Comparison of ENCODE assay signal across 8 cellular contexts in genomic region chr7:56051339-56052191, GRCh38. TPM values are rescaled to one million over a fixed set of nuclear protein-coding genes. Genes with fewer than 3 reads are reported as not detected.
DNase-seq lines count a peak whose midpoint lies in the region; ATAC-seq, FAIRE-seq and TF ChIP-seq lines count a peak whose summit lies in the region.

TSS of gene CCT6A (plus strand) at chr7:56051765. CDS start at chr7:56051849, 84 bp downstream.
TSS of gene PSPH (minus strand) at chr7:56051444. CDS start at chr7:56021212, 30,232 bp downstream.

- peak within 1 kb of the TSS; percentile 94 for H3K4ac ChIP-seq in H1 (replicated peaks; ENCODE audit: insufficient read length, low read depth, low read length)
- H3K4ac ChIP-seq in mesendoderm (ENCODE audit: low read depth, low read length) = peak within 1 kb of the TSS; percentile 100

- peak within 1 kb of the TSS; percentile 74 for H3K14ac ChIP-seq in H1 (ENCODE audit: insufficient read length)

- H3K27me3 ChIP-seq in H1 (replicated peaks in 1 of 4; ENCODE audit: control insufficient read depth in 3 of 4, extremely low read depth in 1 of 4, insufficient read depth in 3 of 4, low read length in 3 of 4) (no peaks in the 10 kb centered on the region), mesendoderm (ENCODE audit: insufficient read depth, low read length, poor library complexity) (no peaks in the 10 kb centered on the region)

- H2BK120ac ChIP-seq in H1 (replicated peaks; ENCODE audit: low read depth, low read length) = no peak within 1 kb of the TSS
- H2BK120ac ChIP-seq in mesendoderm (ENCODE audit: low read depth, low read length) = peak within 1 kb of the TSS; percentile 88

- H3K18ac ChIP-seq in H1 (ENCODE audit: extremely low read depth, low read length) (peak within 1 kb of the TSS; percentile 98), mesendoderm (ENCODE audit: low read length) (peak within 1 kb of the TSS; percentile 98)

- POLR2A ChIA-PET in H1 (lab: Charles Lee; ENCODE audit: partially characterized antibody) = interaction anchor here (0.6 to 44.4 kb wide), 17 partner anchors 8 to 882 kb away, joined by 3 to 869 read pairs (median 4); partner anchors contain the start of genes CHCHD2, NIPSNAP2, PHKG1 and SUMF2

- no peak within 1 kb of the TSS for H2BK20ac ChIP-seq in H1 (ENCODE audit: low read length)

- 2% methylated on average over 90 of the region's 97 CpGs; no CpG with 5 or more reads in 1 of the 2 experiments for WGBS in H1 (ENCODE audit: extremely low coverage in 1 of 2, insufficient coverage in 1 of 2, insufficient read length in 1 of 2, insufficient replicate concordance in 2 of 2, low coverage in 1 of 2, low lambda C conversion rate in 2 of 2, missing lambda C conversion rate in 1 of 2), 2 experiments
- WGBS in mesendoderm (ENCODE audit: extremely low coverage, insufficient coverage, low lambda C conversion rate) = no CpG with 5 or more reads among the region's 97 CpGs

- H3K79me2 ChIP-seq in H1 (ENCODE audit: control insufficient read depth in 1 of 2, insufficient read depth in 2 of 2, low read length in 2 of 2) = peaks cover 7 to 61% of the 10 kb centered on the region in 2 experiments
- H3K79me2 ChIP-seq in mesendoderm (ENCODE audit: control insufficient read depth, insufficient read depth, low read length) = peaks cover 40% of the 10 kb centered on the region

- FAIRE-seq in HTR-8/SVneo (lab: Jason Lieb, UNC) (peak; percentile 55), H1 (lab: Jason Lieb, UNC) (no peak)

- H3K9ac ChIP-seq in H1 (replicated peaks in 1 of 4; ENCODE audit: extremely low read depth in 1 of 4, low read depth in 3 of 4, low read length in 3 of 4) (peak within 1 kb of the TSS; percentile 98 to 99 (median 98)), mesendoderm (ENCODE audit: low read length) (peak within 1 kb of the TSS; percentile 99)

- peaks cover 18 to 41% (median 31%) of the 10 kb centered on the region in 4 experiments for H3K36me3 ChIP-seq in H1 (ENCODE audit: control insufficient read depth in 2 of 4, insufficient read depth in 4 of 4, low read length in 3 of 4)
- peaks cover 2% of the 10 kb centered on the region for H3K36me3 ChIP-seq in mesendoderm (ENCODE audit: control insufficient read depth, insufficient read depth, low read length)

- DNase-seq in COLO829 (ENCODE audit: low spot score) = peak; percentile 94
- DNase-seq in HTR-8/SVneo (ENCODE audit: insufficient read length, low spot score) = peak; percentile 92
- peak; percentile 88 for DNase-seq in NOMO-1 treated with dmso at 0.1 percent for 144 hours (lab: John Stamatoyannopoulos, UW; ENCODE audit: unreplicated experiment)
- DNase-seq in activated CD8-positive, alpha-beta memory T cell treated with anti-CD3 and anti-CD28 coated beads for 48 hours (ENCODE audit: low read depth in 2 of 3, low spot score in 2 of 3) = peak; percentile 76 to 93 (median 77)
- peak; percentile 95 to 96 for DNase-seq in H1 (ENCODE audit: low read depth in 1 of 2, low spot score in 2 of 2)
- DNase-seq in mesendoderm = peak; percentile 99
- peak; percentile 73 for DNase-seq in stimulated activated CD8-positive, alpha-beta memory T cell treated with anti-CD3 and anti-CD28 coated beads, Interleukin-15, amount 100 ng/mL, for 1 hour (ENCODE audit: low read depth)

- peaks cover 0 to 3% of the 10 kb centered on the region in 2 experiments for H4K20me1 ChIP-seq in H1 (replicated peaks in 1 of 2; ENCODE audit: control insufficient read depth in 1 of 2, insufficient read depth in 2 of 2, low read length in 2 of 2)

- peak within 1 kb of the TSS; percentile 98 for H4K91ac ChIP-seq in H1 (replicated peaks; ENCODE audit: insufficient read length, low read length)

- no peak for TF ChIP-seq RAD21 in H1 (IDR thresholded peaks at IDR 0.05 in 1 of 2, conservative IDR thresholded peaks at IDR 0.05 in 1 of 2; ENCODE audit: low read depth in 2 of 2, low read length in 2 of 2)

- H3K9me3 ChIP-seq in H1 (ENCODE audit: insufficient read depth in 2 of 2, low read depth in 1 of 2, low read length in 1 of 2) = no peaks in the 10 kb centered on the region

- 0 out of 2 replicates have a peak within 1 kb of the TSS, but pooled peaks have one; percentile 60 for H2BK12ac ChIP-seq in H1 (ENCODE audit: low read depth, low read length)

- no peak for TF ChIP-seq CTCF in H1 (IDR thresholded peaks at IDR 0.05; ENCODE audit: control extremely low read depth in 1 of 3, insufficient read depth in 1 of 3, low read depth in 1 of 3, low read length in 3 of 3)

- H2BK15ac ChIP-seq in H1 (ENCODE audit: low read length) (no peak within 1 kb of the TSS), mesendoderm (replicated peaks; ENCODE audit: low read depth) (no peak within 1 kb of the TSS)

- H3K4me3 ChIP-seq in H1 (ENCODE audit: extremely low read depth in 1 of 4, insufficient read depth in 2 of 4, low read depth in 3 of 4, low read length in 4 of 4) (peak within 1 kb of the TSS; percentile 74 to 100 (median 92)), mesendoderm (ENCODE audit: low read length) (peak within 1 kb of the TSS; percentile 99)

- peak within 1 kb of the TSS; percentile 97 for H4K5ac ChIP-seq in H1 (ENCODE audit: insufficient read length, low read depth, low read length)
- no peak within 1 kb of the TSS for H4K5ac ChIP-seq in mesendoderm (ENCODE audit: low read length)

- H3K79me1 ChIP-seq in H1 (ENCODE audit: low read depth, low read length) = peaks cover 2% of the 10 kb centered on the region; the same call in 1 of the 2 replicates
- H3K79me1 ChIP-seq in mesendoderm (ENCODE audit: low read length) = no peaks in the 10 kb centered on the region

- H3K4me1 ChIP-seq in H1 (replicated peaks in 1 of 4; ENCODE audit: control insufficient read depth in 3 of 4, insufficient read depth in 4 of 4, low read length in 3 of 4) = peaks cover 0 to 11% (median 1%) of the 10 kb centered on the region in 4 experiments; a peak in 6 of 7 replicates
- H3K4me1 ChIP-seq in mesendoderm (ENCODE audit: control insufficient read depth, low read depth, low read length) = peaks cover 4% of the 10 kb centered on the region

- H3K27ac ChIP-seq in H1 (ENCODE audit: low read depth, low read length) = peak within 1 kb of the TSS; percentile 96
- H3K27ac ChIP-seq in mesendoderm (ENCODE audit: low read depth, low read length) = peak within 1 kb of the TSS; percentile 95

- peak; percentile 85 to 99 for TF ChIP-seq POLR2A in H1 (IDR thresholded peaks at IDR 0.05; ENCODE audit: control extremely low read depth in 1 of 2, low read depth in 2 of 2, low read length in 2 of 2)

- H3K23ac ChIP-seq in H1 (ENCODE audit: insufficient read length) (no peak within 1 kb of the TSS), mesendoderm (ENCODE audit: low read length) (peak within 1 kb of the TSS; percentile 97)

- TF ChIP-seq EP300 in H1 (IDR thresholded peaks at IDR 0.05; ENCODE audit: borderline replicate concordance in 1 of 2, low read depth in 2 of 2, low read length in 2 of 2) = 0 out of 3 replicates have a peak, but pooled peaks of 1 of the 2 experiments have one; percentile 11

- CTCF ChIA-PET in H1 (lab: Charles Lee; ENCODE audit: partially characterized antibody) = interaction anchor here (0.8 to 1.5 kb wide), 3 partner anchors 44 to 88 kb away, joined by 3 to 4 read pairs (median 3); no protein-coding TSS in a partner anchor

- H3K23me2 ChIP-seq in H1 (ENCODE audit: low read depth, low read length) = no peaks in the 10 kb centered on the region; the same call in 1 of the 2 replicates

- ATAC-seq in GM21367 (IDR thresholded peaks at IDR 0.05; ENCODE audit: unreplicated experiment) = peak; percentile 92

- H2BK5ac ChIP-seq in H1 (ENCODE audit: low read depth, low read length) = peak within 1 kb of the TSS; percentile 99
- H2BK5ac ChIP-seq in mesendoderm (ENCODE audit: low read length) = peak within 1 kb of the TSS; percentile 93

- H3K4me2 ChIP-seq in H1 (ENCODE audit: insufficient read depth in 1 of 2, low read depth in 2 of 2, low read length in 2 of 2) (peak within 1 kb of the TSS; percentile 58 to 78), mesendoderm (ENCODE audit: low read length) (peak within 1 kb of the TSS; percentile 79)

- peak within 1 kb of the TSS; percentile 82; the same call in 1 of the 2 replicates for H2AFZ ChIP-seq in H1 (ENCODE audit: low read length)

- H4K8ac ChIP-seq in H1 (ENCODE audit: extremely low read depth, insufficient read depth, low read length) = peak within 1 kb of the TSS; percentile 98
- H4K8ac ChIP-seq in mesendoderm (ENCODE audit: low read depth, low read length) = peak within 1 kb of the TSS; percentile 82

- H3K56ac ChIP-seq in H1 (replicated peaks; ENCODE audit: insufficient read length, low read depth, low read length) (peak within 1 kb of the TSS; percentile 93), mesendoderm (ENCODE audit: low read length) (peak within 1 kb of the TSS; percentile 99)

- peak within 1 kb of the TSS; percentile 91 for H2AK5ac ChIP-seq in H1 (ENCODE audit: low read depth, low read length)
- H2AK5ac ChIP-seq in mesendoderm (ENCODE audit: low read length) = peak within 1 kb of the TSS; percentile 45

TF ChIP-seq in H1, 55 proteins besides CTCF, POLR2A, EP300 and RAD21 (continues in another document):
- TF ChIP-seq CREB1 (IDR thresholded peaks at IDR 0.05) = peak; percentile 83
- TF ChIP-seq SP2 (IDR thresholded peaks at IDR 0.05; ENCODE audit: low read length) = 0 out of 2 replicates have a peak, but pooled peaks have one; percentile 12
- TF ChIP-seq PHF8 (conservative IDR thresholded peaks at IDR 0.05; ENCODE audit: low read depth, low read length) = peak; percentile 91
- no peak for TF ChIP-seq MAFK (IDR thresholded peaks at IDR 0.05; ENCODE audit: low read depth, low read length)

RNA-seq across cellular contexts. Expression of gene CCT6A, which starts in this region (rescaled TPM):
- total RNA-seq in H1 (2021; fragmentation: NEBNext Ultra II Directional; extraction: Animal tissue kit (Norgen Biotek cat#: 25700)) = 260 and 272 TPM in 2 replicates
- 124 and 201 TPM in 2 replicates for polyA plus RNA-seq in H1 (2011; rRNA removed)
- polyA plus RNA-seq in H1 (2011; cell fraction: cytosol; rRNA removed) = 224 TPM
- 130 TPM for polyA plus RNA-seq in H1 (2011; cell fraction: nucleus; rRNA removed)
- polyA plus RNA-seq in H1 (2012, experiment 1 of 2) = 266 to 398 TPM (median 305 TPM) in 4 replicates
- 34.0 TPM for polyA plus RNA-seq in H1 (2012, experiment 2 of 2)
- polyA plus RNA-seq in H1 (2013, experiment 1 of 2) = 275 TPM
- 270 TPM for polyA plus RNA-seq in H1 (2013, experiment 2 of 2)
- polyA minus RNA-seq in H1 (2011; rRNA and poly(A)+ RNA removed) = 223 and 281 TPM in 2 replicates
- polyA minus RNA-seq in H1 (2011; cell fraction: cytosol; rRNA and poly(A)+ RNA removed) = 117 TPM
- polyA minus RNA-seq in H1 (2011; cell fraction: nucleus; rRNA and poly(A)+ RNA removed) = 113 TPM
- polyA plus RNA-seq in mesendoderm (2013, experiment 1 of 2) = 470 TPM
- polyA plus RNA-seq in mesendoderm (2013, experiment 2 of 2) = 462 TPM

RNA-seq across cellular contexts. Expression of gene PSPH, which starts in this region (rescaled TPM):
- 56.3 and 64.8 TPM in 2 replicates for total RNA-seq in H1 (2021; fragmentation: NEBNext Ultra II Directional; extraction: Animal tissue kit (Norgen Biotek cat#: 25700))
- polyA plus RNA-seq in H1 (2011; rRNA removed) = 31.0 and 39.7 TPM in 2 replicates
- 74.6 TPM for polyA plus RNA-seq in H1 (2011; cell fraction: cytosol; rRNA removed)
- polyA plus RNA-seq in H1 (2011; cell fraction: nucleus; rRNA removed) = 44.0 TPM
- polyA plus RNA-seq in H1 (2012, experiment 1 of 2) = 44.6 to 51.5 TPM (median 48.5 TPM) in 4 replicates
- polyA plus RNA-seq in H1 (2012, experiment 2 of 2) = 45.3 TPM
- polyA plus RNA-seq in H1 (2013, experiment 1 of 2) = 22.3 TPM
- polyA plus RNA-seq in H1 (2013, experiment 2 of 2) = 20.4 TPM
- polyA minus RNA-seq in H1 (2011; rRNA and poly(A)+ RNA removed) = 74.9 and 79.0 TPM in 2 replicates
- polyA minus RNA-seq in H1 (2011; cell fraction: cytosol; rRNA and poly(A)+ RNA removed) = 44.3 TPM
- polyA minus RNA-seq in H1 (2011; cell fraction: nucleus; rRNA and poly(A)+ RNA removed) = 24.3 TPM
- 23.3 TPM for polyA plus RNA-seq in mesendoderm (2013, experiment 1 of 2)
- 24.0 TPM for polyA plus RNA-seq in mesendoderm (2013, experiment 2 of 2)

Comparison
In these comparisons a context has a peak if more than half of its experiments do, and no peak if none do; other contexts are left out.
1. Peak in every context shown above with its lines: DNase-seq, ATAC-seq, H3K4me3 ChIP-seq and H3K27ac ChIP-seq.